9 cellular contexts compared by ENCODE assay signal in the genomic region with DNA sequence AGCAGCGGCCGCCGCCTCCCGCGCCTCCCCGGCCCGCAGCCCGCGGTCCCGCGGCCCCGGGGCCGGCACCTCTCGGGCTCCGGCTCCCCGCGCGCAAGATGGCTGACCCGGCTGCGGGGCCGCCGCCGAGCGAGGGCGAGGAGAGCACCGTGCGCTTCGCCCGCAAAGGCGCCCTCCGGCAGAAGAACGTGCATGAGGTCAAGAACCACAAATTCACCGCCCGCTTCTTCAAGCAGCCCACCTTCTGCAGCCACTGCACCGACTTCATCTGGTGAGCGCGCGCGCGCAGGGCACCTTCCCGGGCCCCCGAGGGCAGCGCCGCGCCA. TPM values are rescaled to one million over a fixed set of nuclear protein-coding genes. Genes with fewer than 3 reads are reported as not detected.
DNase-seq lines count a peak whose midpoint lies in the region; ATAC-seq and TF ChIP-seq lines count a peak whose summit lies in the region.
"Had no signal": no experiment of that assay in that cellular context is flagged by ENCODE, and none has a peak within 500 bp of the region (broad histone marks: within the 10 kb centered on the region; RNA-seq: fewer than 3 reads in every experiment).

No MANE protein-coding gene starts in this region.

- no peaks in the 10 kb centered on the region for H3K9me3 Mint-ChIP-seq in activated T-cell treated with anti-CD3 and anti-CD28 coated beads, Interleukin-2, amount 50 U/mL, for 24 hours

- no peaks in the 10 kb centered on the region for H3K27me3 Mint-ChIP-seq in activated T-cell treated with anti-CD3 and anti-CD28 coated beads, Interleukin-2, amount 50 U/mL, for 24 hours

- peak overlapping the region; percentile 97 for H3K4me3 Mint-ChIP-seq in activated T-cell treated with anti-CD3 and anti-CD28 coated beads, Interleukin-2, amount 50 U/mL, for 24 hours

- no peak for DNase-seq in activated T-cell treated with anti-CD3 and anti-CD28 coated beads, Interleukin-2, amount 50 U/mL, for 24 hours
- DNase-seq in activated T-cell treated with anti-CD3 and anti-CD28 coated beads for 4 hours, result no peak
- no peak for DNase-seq in suprapubic skin (ENCODE audit: low spot score in 2 of 2)
- no peak for DNase-seq in LoVo (ENCODE audit: low spot score)
- no peak for DNase-seq in GM10266 (ENCODE audit: extremely low spot score)
- DNase-seq: T1000 had no signal

- no peak overlapping the region for H3K9ac ChIP-seq in HUES64 (ENCODE audit: low read depth, low read length)

- H3K4me3 ChIP-seq in HUES64 (ENCODE audit: low read length) (peak overlapping the region; percentile 68), gastroesophageal sphincter (peak overlapping the region; percentile 41 to 55), suprapubic skin (peak overlapping the region; percentile 46)

- H3K27ac Mint-ChIP-seq in activated T-cell treated with anti-CD3 and anti-CD28 coated beads, Interleukin-2, amount 50 U/mL, for 24 hours, result no peak overlapping the region

- no peak for TF ChIP-seq POLR2A in gastroesophageal sphincter (IDR thresholded peaks at IDR 0.05)
- TF ChIP-seq POLR2A in suprapubic skin (IDR thresholded peaks at IDR 0.05), result no peak

- H3K27ac ChIP-seq in HUES64 (ENCODE audit: low read depth, low read length), result no peak overlapping the region
- peak overlapping the region in 2 of 4 donors; percentile 17 to 58 for H3K27ac ChIP-seq in gastroesophageal sphincter
- no peak overlapping the region for H3K27ac ChIP-seq in suprapubic skin

- peaks cover 8% of the 10 kb centered on the region; the same call in 1 of the 2 replicates for H3K4me1 ChIP-seq in HUES64 (ENCODE audit: insufficient read depth, low read length)
- H3K4me1 ChIP-seq in gastroesophageal sphincter, result peaks cover 0 to 26% (median 5%) of the 10 kb centered on the region in 3 donors
- peaks cover 16% of the 10 kb centered on the region for H3K4me1 ChIP-seq in suprapubic skin

- TF ChIP-seq EP300 in gastroesophageal sphincter (IDR thresholded peaks at IDR 0.05) (no peak), suprapubic skin (IDR thresholded peaks at IDR 0.05) (no peak)

- no peaks in the 10 kb centered on the region for H3K9me3 ChIP-seq in HUES64 (ENCODE audit: insufficient read depth, low read depth, low read length)
- H3K9me3 ChIP-seq in gastroesophageal sphincter, result peaks cover 0 to under 1% (median 0%) of the 10 kb centered on the region in 3 donors
- no peaks in the 10 kb centered on the region for H3K9me3 ChIP-seq in suprapubic skin

- H3K36me3 Mint-ChIP-seq in activated T-cell treated with anti-CD3 and anti-CD28 coated beads, Interleukin-2, amount 50 U/mL, for 24 hours (ENCODE audit: low read depth), result peaks cover 42% of the 10 kb centered on the region

- WGBS in HUES64, result under 1% methylated on average over 45 of the region's 45 CpGs
- WGBS in gastroesophageal sphincter (ENCODE audit: low coverage in 1 of 2), 2 donors, result no CpG with 5 or more reads among the region's 45 CpGs
- WGBS in suprapubic skin, result no CpG with 5 or more reads among the region's 45 CpGs

- no peak for TF ChIP-seq CTCF in gastroesophageal sphincter (IDR thresholded peaks at IDR 0.05)
- TF ChIP-seq CTCF in suprapubic skin (IDR thresholded peaks at IDR 0.05), result no peak
- TF ChIP-seq CTCF in GM10266 (IDR thresholded peaks at IDR 0.05; ENCODE audit: control insufficient read depth, insufficient read depth, low read depth, missing control alignments), result no peak

- H3K36me3 ChIP-seq in HUES64 (ENCODE audit: insufficient read depth, low read length), result no peaks in the 10 kb centered on the region
- no peaks in the 10 kb centered on the region for H3K36me3 ChIP-seq in gastroesophageal sphincter
- no peaks in the 10 kb centered on the region for H3K36me3 ChIP-seq in suprapubic skin

- peaks cover 63% of the 10 kb centered on the region for H3K4me1 Mint-ChIP-seq in activated T-cell treated with anti-CD3 and anti-CD28 coated beads, Interleukin-2, amount 50 U/mL, for 24 hours (ENCODE audit: low read depth)

- H3K27me3 ChIP-seq in HUES64 (ENCODE audit: insufficient read depth, low read length) (peaks cover 63% of the 10 kb centered on the region), gastroesophageal sphincter (peaks cover 84% of the 10 kb centered on the region), suprapubic skin (peaks cover 48% of the 10 kb centered on the region)

- ATAC-seq in gastroesophageal sphincter (peak; percentile 41), HG02571 (IDR thresholded peaks at IDR 0.05; ENCODE audit: unreplicated experiment) (no peak)

RNA-seq across cellular contexts. Expression of a gene that starts 0.3 kb away (rescaled TPM):
- polyA plus RNA-seq in HUES64 (2013, experiment 1 of 2), result 5.1 TPM
- 6.2 TPM for polyA plus RNA-seq in HUES64 (2013, experiment 2 of 2)
- total RNA-seq in gastroesophageal sphincter, result 10 to 100 TPM; 10.7 to 23.9 (median 18.2) TPM
- 10 to 100 TPM in 2 of 4 donors, 1 to 10 TPM in 2; 7.7 to 40.0 (median 12.2) TPM for total RNA-seq in suprapubic skin
